Comparison of ENCODE assay signal across 20 cellular contexts in genomic region chr14:91998667-91999570, GRCh38. TPM values are rescaled to one million over a fixed set of nuclear protein-coding genes. Genes with fewer than 3 reads are reported as not detected.
DNase-seq lines count a peak whose midpoint lies in the region; ATAC-seq lines count a peak whose summit lies in the region.
"Had no signal": no experiment of that assay in that cellular context is flagged by ENCODE, and none has a peak within 500 bp of the region (broad histone marks: within the 10 kb centered on the region; RNA-seq: fewer than 3 reads in every experiment).

No MANE protein-coding gene starts in this region.

- no peaks in the 10 kb centered on the region for H3K27me3 Mint-ChIP-seq in T-helper 1 cell treated with Interleukin-12 subunit alpha and Interleukin-12 subunit beta and Interleukin-4 antibody, amounts not matched to agents 30 μg/mL and 1 μg/mL, for 36 hours (ENCODE audit: low read depth)
- no peaks in the 10 kb centered on the region for H3K27me3 Mint-ChIP-seq in IgD-negative memory B cell
- no peaks in the 10 kb centered on the region for H3K27me3 Mint-ChIP-seq in activated naive CD8-positive, alpha-beta T cell
- no peaks in the 10 kb centered on the region for H3K27me3 Mint-ChIP-seq in naive B cell

- peak overlapping the region; percentile 45 for H3K4me3 Mint-ChIP-seq in T-helper 1 cell treated with Interleukin-12 subunit alpha and Interleukin-12 subunit beta and Interleukin-4 antibody, amounts not matched to agents 30 μg/mL and 1 μg/mL, for 36 hours
- no peak overlapping the region for H3K4me3 Mint-ChIP-seq in IgD-negative memory B cell
- H3K4me3 Mint-ChIP-seq in activated naive CD8-positive, alpha-beta T cell, result peak overlapping the region; percentile 71
- H3K4me3 Mint-ChIP-seq in naive B cell, result no peak overlapping the region

- H3K4me1 Mint-ChIP-seq in T-helper 1 cell treated with Interleukin-12 subunit alpha and Interleukin-12 subunit beta and Interleukin-4 antibody, amounts not matched to agents 30 μg/mL and 1 μg/mL, for 36 hours (ENCODE audit: low read depth), result peaks cover 32% of the 10 kb centered on the region
- H3K4me1 Mint-ChIP-seq in IgD-negative memory B cell (peaks cover 5 to 9% (median 8%) of the 10 kb centered on the region in 3 donors), naive B cell (peaks cover 11 to 17% (median 11%) of the 10 kb centered on the region in 3 donors)
- H3K4me1 Mint-ChIP-seq in activated naive CD8-positive, alpha-beta T cell (ENCODE audit: low read depth), result peaks cover 54% of the 10 kb centered on the region

- ATAC-seq in naive B cell (ENCODE audit: low read depth in 2 of 2) (no peak), HG03520 (IDR thresholded peaks at IDR 0.05; ENCODE audit: unreplicated experiment) (no peak), HG02870 (IDR thresholded peaks at IDR 0.05; ENCODE audit: unreplicated experiment) (no peak)
- ATAC-seq: foreskin keratinocyte, sciatic nerve had no signal

- no peaks in the 10 kb centered on the region for H3K9me3 Mint-ChIP-seq in T-helper 1 cell treated with Interleukin-12 subunit alpha and Interleukin-12 subunit beta and Interleukin-4 antibody, amounts not matched to agents 30 μg/mL and 1 μg/mL, for 36 hours
- no peaks in the 10 kb centered on the region for H3K9me3 Mint-ChIP-seq in IgD-negative memory B cell
- no peaks in the 10 kb centered on the region for H3K9me3 Mint-ChIP-seq in activated naive CD8-positive, alpha-beta T cell (ENCODE audit: low read depth)
- H3K9me3 Mint-ChIP-seq in naive B cell, result no peaks in the 10 kb centered on the region

- H3K27ac Mint-ChIP-seq in T-helper 1 cell treated with Interleukin-12 subunit alpha and Interleukin-12 subunit beta and Interleukin-4 antibody, amounts not matched to agents 30 μg/mL and 1 μg/mL, for 36 hours, result peak overlapping the region; percentile 74
- peak overlapping the region in 2 of 3 donors; percentile 54 to 78 for H3K27ac Mint-ChIP-seq in IgD-negative memory B cell
- H3K27ac Mint-ChIP-seq in activated naive CD8-positive, alpha-beta T cell, result peak overlapping the region; percentile 90
- peak overlapping the region; percentile 18 to 94 (median 58) for H3K27ac Mint-ChIP-seq in naive B cell

- DNase-seq in T-helper 1 cell, result no peak
- DNase-seq in naive B cell, result no peak
- DNase-seq in stimulated activated CD4-positive, alpha-beta T cell treated with anti-CD3 and anti-CD28 coated beads, Interleukin-15, amount 100 ng/mL, for 24 hours, result no peak
- DNase-seq: activated CD4-positive, CD25-positive, alpha-beta regulatory T cell treated with anti-CD3 and anti-CD28 coated beads, Interleukin-2, amount 50 U/mL, for 72 hours; activated effector memory CD4-positive, alpha-beta T cell treated with anti-CD3 and anti-CD28 coated beads, Interleukin-2, amount 50 U/mL, for 16 hours; Calu3; foreskin keratinocyte; GOT3; KG1; NCI-H2081; NCI-H69; Peyer's patch; stimulated activated CD4-positive, alpha-beta T cell treated with anti-CD3 and anti-CD28 coated beads, Interleukin-4, amount 100 ng/mL, for 4 hours; SW 1271 had no signal

- H3K36me3 Mint-ChIP-seq in T-helper 1 cell treated with Interleukin-12 subunit alpha and Interleukin-12 subunit beta and Interleukin-4 antibody, amounts not matched to agents 30 μg/mL and 1 μg/mL, for 36 hours (ENCODE audit: low read depth), result peaks cover 33% of the 10 kb centered on the region
- H3K36me3 Mint-ChIP-seq in IgD-negative memory B cell, result peaks cover 6% of the 10 kb centered on the region
- peaks cover 9% of the 10 kb centered on the region for H3K36me3 Mint-ChIP-seq in activated naive CD8-positive, alpha-beta T cell
- H3K36me3 Mint-ChIP-seq in naive B cell, result peaks cover 6 to 19% of the 10 kb centered on the region in 2 donors

RNA-seq across cellular contexts. Expression of gene TRIP11, which starts 40.9 kb away (rescaled TPM):
- polyA plus RNA-seq in IgD-negative memory B cell (74.3 TPM), naive B cell (ENCODE audit: low read depth in 6 of 6) (10 to 100 TPM; 32.2 to 86.1 (median 51.7) TPM)

RNA-seq across cellular contexts. Expression of gene FBLN5, which starts 51.4 kb away (rescaled TPM):
- polyA plus RNA-seq in IgD-negative memory B cell (4.2 TPM), naive B cell (ENCODE audit: low read depth in 6 of 6) (1 to 10 TPM in 2 of 6 donors, under 1 TPM in 3, not detected in 1; 0.39 to 2.0 (median 0.61) TPM)

Comparison
In these comparisons a context has a peak if more than half of its experiments do, and no peak if none do; other contexts are left out.
1. H3K4me3 Mint-ChIP-seq: peak in T-helper 1 cell treated with Interleukin-12 subunit alpha and Interleukin-12 subunit beta and Interleukin-4 antibody, amounts not matched to agents 30 μg/mL and 1 μg/mL, for 36 hours (single experiment) and activated naive CD8-positive, alpha-beta T cell (single experiment); none in IgD-negative memory B cell (0 of 4) and naive B cell (0 of 8).
2. Peak in every context shown above with its lines, with median percentiles within 50 percentile points of each other: H3K27ac Mint-ChIP-seq.